Comparison of ENCODE assay signal across 16 cellular contexts in genomic region chr7:22445871-22446270, GRCh38. TPM values are rescaled to one million over a fixed set of nuclear protein-coding genes. Genes with fewer than 3 reads are reported as not detected.
DNase-seq lines count a peak whose midpoint lies in the region; ATAC-seq and TF ChIP-seq lines count a peak whose summit lies in the region.
"Had no signal": no experiment of that assay in that cellular context is flagged by ENCODE, and none has a peak within 500 bp of the region (broad histone marks: within the 10 kb centered on the region; RNA-seq: fewer than 3 reads in every experiment).

No MANE protein-coding gene starts in this region.

- WGBS in ovary, 3 donors: 45 to 56% (median 52%) methylated on average over 3 of the region's 3 CpGs

- TF ChIP-seq POLR2A in gastrocnemius medialis (IDR thresholded peaks at IDR 0.05) (no peak), ovary (IDR thresholded peaks at IDR 0.05) (no peak)

- DNase-seq in DMS153 treated with DMSO at 0.1 percent for 48 hours (lab: John Stamatoyannopoulos, UW; ENCODE audit: unreplicated experiment): peak; percentile 80
- no peak for DNase-seq in DMS153 (lab: John Stamatoyannopoulos, UW)
- no peak for DNase-seq in chondrocyte (ENCODE audit: low spot score)
- no peak for DNase-seq in gastrocnemius medialis
- DNase-seq in ovary: no peak
- DNase-seq in iPS-NIHi11 (ENCODE audit: low spot score): no peak
- DNase-seq in 8988T: no peak
- DNase-seq: activated T-cell treated with anti-CD3 and anti-CD28 coated beads for 4 hours, HFFc6 had no signal

- H3K4me1 ChIP-seq in gastrocnemius medialis: peaks cover 19 to 41% of the 10 kb centered on the region in 2 donors
- H3K4me1 ChIP-seq in ovary (ENCODE audit: insufficient read depth): no peaks in the 10 kb centered on the region

- H3K4me3 ChIP-seq in gastrocnemius medialis (no peak overlapping the region), ovary (no peak overlapping the region)
- H3K4me3 ChIP-seq: gastroesophageal sphincter, left lung, tibial nerve had no signal

- peak overlapping the region; percentile 58 for H3K27ac ChIP-seq in KOPT-K1 (ENCODE audit: low read depth, low read length, poor library complexity, severe bottlenecking)
- H3K27ac ChIP-seq in gastrocnemius medialis: peak overlapping the region; percentile 61 to 74 (median 64)
- no peak overlapping the region for H3K27ac ChIP-seq in ovary
- H3K27ac ChIP-seq: 22Rv1, C4-2B had no signal

- TF ChIP-seq CTCF in chondrocyte (IDR thresholded peaks at IDR 0.05): no peak
- TF ChIP-seq CTCF in gastrocnemius medialis (IDR thresholded peaks at IDR 0.05 in 4 of 5, conservative IDR thresholded peaks at IDR 0.05 in 1 of 5): no peak
- no peak for TF ChIP-seq CTCF in ovary (IDR thresholded peaks at IDR 0.05)

- H3K9me3 ChIP-seq in KOPT-K1 (ENCODE audit: insufficient read depth, low read length, poor library complexity, severe bottlenecking) (no peaks in the 10 kb centered on the region), gastrocnemius medialis (no peaks in the 10 kb centered on the region), ovary (no peaks in the 10 kb centered on the region)
- H3K9me3 ChIP-seq: gastroesophageal sphincter, left lung, tibial nerve had no signal

- intact Hi-C loops in gastrocnemius medialis (cut with DNase I; ENCODE audit: low total_unique reads): no loop called here
- intact Hi-C loops in ovary (cut with DNase I): no loop called here

- H3K9me3 Mint-ChIP-seq in chondrocyte (ENCODE audit: low read depth): no peaks in the 10 kb centered on the region
- H3K9me3 Mint-ChIP-seq: activated naive CD4-positive, alpha-beta T cell treated with anti-CD3 and anti-CD28 coated beads for 36 hours; HFFc6 had no signal

- no peak overlapping the region for H3K4me3 Mint-ChIP-seq in chondrocyte (ENCODE audit: unreplicated experiment)
- H3K4me3 Mint-ChIP-seq: activated naive CD4-positive, alpha-beta T cell treated with anti-CD3 and anti-CD28 coated beads for 36 hours; HFFc6 had no signal

- TF ChIP-seq EP300 in ovary (IDR thresholded peaks at IDR 0.05): no peak

- no peak for ATAC-seq in gastrocnemius medialis

- H3K27me3 Mint-ChIP-seq in chondrocyte (ENCODE audit: low read depth): no peaks in the 10 kb centered on the region

- in situ Hi-C loops in gastrocnemius medialis (cut with MboI; ENCODE audit: low sequenced_read_pairs in 4 of 4): no loop called here

- H3K36me3 Mint-ChIP-seq in chondrocyte (ENCODE audit: low read depth): no peaks in the 10 kb centered on the region

- H3K36me3 ChIP-seq in KOPT-K1 (ENCODE audit: insufficient read depth, low read length) (no peaks in the 10 kb centered on the region), gastrocnemius medialis (no peaks in the 10 kb centered on the region), ovary (no peaks in the 10 kb centered on the region)
- H3K36me3 ChIP-seq: gastroesophageal sphincter, left lung, tibial nerve had no signal

- peaks cover 33% of the 10 kb centered on the region for H3K4me1 Mint-ChIP-seq in chondrocyte (ENCODE audit: low read depth)

- peak overlapping the region; percentile 77 for H3K27ac Mint-ChIP-seq in chondrocyte (ENCODE audit: unreplicated experiment)
- H3K27ac Mint-ChIP-seq: activated naive CD4-positive, alpha-beta T cell treated with anti-CD3 and anti-CD28 coated beads for 36 hours; HFFc6 had no signal

- no peaks in the 10 kb centered on the region for H3K27me3 ChIP-seq in gastrocnemius medialis
- H3K27me3 ChIP-seq in ovary: no peaks in the 10 kb centered on the region
- H3K27me3 ChIP-seq: gastroesophageal sphincter, left lung, tibial nerve had no signal

RNA-seq across cellular contexts. Expression of gene STEAP1B, which starts 54.1 kb away (rescaled TPM):
- total RNA-seq in chondrocyte: 1.5 to 5.1 TPM (median 4.2 TPM) in 3 replicates
- total RNA-seq in gastrocnemius medialis: 1 to 10 TPM in 1 of 4 donors, under 1 TPM in 3; 0.60 to 1.7 (median 0.74) TPM
- under 1 TPM in 6 of 7 donors, not detected in 1; 0.25 to 0.55 (median 0.29) TPM for total RNA-seq in ovary
- under 1 TPM; 0.44 to 0.78 TPM for polyA plus RNA-seq in ovary

Comparison
In these comparisons a context has a peak if more than half of its experiments do, and no peak if none do; other contexts are left out.
1. H3K27ac ChIP-seq: peak in KOPT-K1 (single experiment) and gastrocnemius medialis (4 of 4); none in ovary (0 of 2).